Comparison of ENCODE assay signal across 30 cellular contexts in the genomic region with DNA sequence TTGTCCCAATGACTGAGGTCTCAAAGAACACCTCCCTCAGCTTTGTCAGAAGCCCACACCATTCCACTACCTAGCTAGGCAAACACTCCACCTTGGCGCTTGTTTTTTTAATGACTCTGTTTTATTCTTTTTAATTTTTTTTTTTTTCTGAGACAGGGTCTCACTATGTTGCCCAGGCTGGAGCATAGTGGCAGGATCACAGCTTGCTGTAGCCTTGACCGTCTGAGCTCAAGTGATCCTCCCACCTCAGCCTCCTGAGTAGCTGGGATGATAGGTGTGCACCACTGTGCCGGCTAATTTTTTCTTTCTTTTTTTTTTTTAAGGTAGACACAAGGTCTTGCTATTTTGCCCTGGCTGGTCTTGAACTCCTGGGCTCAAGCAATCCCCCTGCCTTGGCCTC.
"Had no signal": no experiment of that assay in that cellular context is flagged by ENCODE, and none has a peak within 500 bp of the region (broad histone marks: within the 10 kb centered on the region; RNA-seq: fewer than 3 reads in every experiment).

No MANE protein-coding gene starts in this region.

- H3K9me3 ChIP-seq: ascending aorta had no signal

- H3K27ac Mint-ChIP-seq: activated CD4-positive, alpha-beta memory T cell treated with anti-CD3 and anti-CD28 coated beads for 36 hours; activated CD4-positive, alpha-beta T cell treated with anti-CD3 and anti-CD28 coated beads for 36 hours; activated CD4-positive, alpha-beta T cell treated with anti-CD3 and anti-CD28 coated beads, Interleukin-2, amount 10 ng/mL, durations not matched to agents 24 days and 14 days; activated CD8-positive, alpha-beta T cell treated with anti-CD3 and anti-CD28 coated beads, Interleukin-2, amount 10 ng/mL, durations not matched to agents 7 days and 5 days; activated naive CD4-positive, alpha-beta T cell treated with anti-CD3 and anti-CD28 coated beads, Interleukin-2, amount 10 ng/mL, durations not matched to agents 7 days and 5 days; activated naive CD8-positive, alpha-beta T cell treated with anti-CD3 and anti-CD28 coated beads, Interleukin-2, amount 10 ng/mL, durations not matched to agents 7 days and 5 days; activated T-cell treated with anti-CD3 and anti-CD28 coated beads, Interleukin-2, amount 50 U/mL, for 24 hours; activated T-cell treated with anti-CD3 and anti-CD28 coated beads, Interleukin-2, amount 50 U/mL, for 72 hours; dendritic cell treated with granulocyte-macrophage colony-stimulating factor and Interleukin-4, amounts not matched to agents 40 ng/mL and 50 ng/mL, for 4 days; endodermal cell had no signal

- H3K9me3 Mint-ChIP-seq: activated CD4-positive, alpha-beta memory T cell treated with anti-CD3 and anti-CD28 coated beads for 36 hours; activated CD4-positive, alpha-beta T cell treated with anti-CD3 and anti-CD28 coated beads, Interleukin-2, amount 10 ng/mL, durations not matched to agents 24 days and 14 days; activated naive CD4-positive, alpha-beta T cell treated with anti-CD3 and anti-CD28 coated beads, Interleukin-2, amount 10 ng/mL, durations not matched to agents 7 days and 5 days; activated naive CD4-positive, alpha-beta T cell treated with anti-CD3 and anti-CD28 coated beads, Interleukin-2, amount 50 U/mL, for 72 hours; activated naive CD8-positive, alpha-beta T cell treated with anti-CD3 and anti-CD28 coated beads, Interleukin-2, amount 10 ng/mL, durations not matched to agents 7 days and 5 days; activated T-cell treated with anti-CD3 and anti-CD28 coated beads, Interleukin-2, amount 50 U/mL, for 24 hours; activated T-cell treated with anti-CD3 and anti-CD28 coated beads, Interleukin-2, amount 50 U/mL, for 72 hours; brain; central memory CD8-positive, alpha-beta T cell; dendritic cell treated with granulocyte-macrophage colony-stimulating factor and Interleukin-4, amounts not matched to agents 40 ng/mL and 50 ng/mL, for 4 days; endodermal cell had no signal

- H3K4me1 ChIP-seq: ascending aorta had no signal

- H3K4me3 Mint-ChIP-seq: activated CD4-positive, alpha-beta memory T cell treated with anti-CD3 and anti-CD28 coated beads for 36 hours; activated CD4-positive, alpha-beta T cell treated with anti-CD3 and anti-CD28 coated beads for 36 hours; activated CD4-positive, alpha-beta T cell treated with anti-CD3 and anti-CD28 coated beads, Interleukin-2, amount 10 ng/mL, durations not matched to agents 24 days and 14 days; activated CD8-positive, alpha-beta T cell treated with anti-CD3 and anti-CD28 coated beads, Interleukin-2, amount 10 ng/mL, durations not matched to agents 7 days and 5 days; activated naive CD4-positive, alpha-beta T cell treated with anti-CD3 and anti-CD28 coated beads, Interleukin-2, amount 10 ng/mL, durations not matched to agents 7 days and 5 days; activated naive CD8-positive, alpha-beta T cell treated with anti-CD3 and anti-CD28 coated beads, Interleukin-2, amount 10 ng/mL, durations not matched to agents 7 days and 5 days; activated T-cell treated with anti-CD3 and anti-CD28 coated beads, Interleukin-2, amount 50 U/mL, for 24 hours; activated T-cell treated with anti-CD3 and anti-CD28 coated beads, Interleukin-2, amount 50 U/mL, for 72 hours; brain; central memory CD8-positive, alpha-beta T cell; dendritic cell treated with granulocyte-macrophage colony-stimulating factor and Interleukin-4, amounts not matched to agents 40 ng/mL and 50 ng/mL, for 4 days; endodermal cell had no signal

- DNase-seq: activated CD4-positive, alpha-beta memory T cell treated with anti-CD3 and anti-CD28 coated beads for 36 hours; activated CD4-positive, alpha-beta T cell treated with anti-CD3 and anti-CD28 coated beads for 36 hours; activated CD4-positive, alpha-beta T cell treated with anti-CD3 and anti-CD28 coated beads, Interleukin-2, amount 10 ng/mL, durations not matched to agents 24 days and 14 days; activated CD4-positive, CD25-positive, alpha-beta regulatory T cell; activated CD4-positive, CD25-positive, alpha-beta regulatory T cell treated with anti-CD3 and anti-CD28 coated beads, Interleukin-2, amount 50 U/mL, for 72 hours; activated CD8-positive, alpha-beta memory T cell treated with anti-CD3 and anti-CD28 coated beads, Interleukin-2, amount 50 U/mL, for 48 hours; activated CD8-positive, alpha-beta T cell treated with anti-CD3 and anti-CD28 coated beads, Interleukin-2, amount 10 ng/mL, durations not matched to agents 7 days and 5 days; activated gamma-delta T cell; activated naive CD4-positive, alpha-beta T cell; activated naive CD4-positive, alpha-beta T cell treated with anti-CD3 and anti-CD28 coated beads, Interleukin-2, amount 10 ng/mL, durations not matched to agents 7 days and 5 days; activated naive CD8-positive, alpha-beta T cell treated with anti-CD3 and anti-CD28 coated beads, Interleukin-2, amount 10 ng/mL, durations not matched to agents 7 days and 5 days; activated T-cell treated with anti-CD3 and anti-CD28 coated beads for 4 hours; activated T-cell treated with anti-CD3 and anti-CD28 coated beads, Interleukin-2, amount 50 U/mL, for 24 hours; activated T-cell treated with anti-CD3 and anti-CD28 coated beads, Interleukin-2, amount 50 U/mL, for 72 hours; dorsolateral prefrontal cortex; effector memory CD4-positive, alpha-beta T cell; endodermal cell; foreskin fibroblast; head of caudate nucleus; T1000; WERI-Rb-1 had no signal

- H3K4me3 ChIP-seq: ascending aorta, coronary artery, dorsolateral prefrontal cortex had no signal

- ATAC-seq: activated CD4-positive, alpha-beta T cell treated with anti-CD3 and anti-CD28 coated beads for 36 hours; activated CD8-positive, alpha-beta T cell treated with anti-CD3 and anti-CD28 coated beads, Interleukin-2, amount 10 ng/mL, durations not matched to agents 7 days and 5 days; activated naive CD4-positive, alpha-beta T cell treated with anti-CD3 and anti-CD28 coated beads, Interleukin-2, amount 50 U/mL, for 72 hours; activated T-cell treated with anti-CD3 and anti-CD28 coated beads, Interleukin-2, amount 50 U/mL, for 72 hours; esophagus mucosa had no signal

- FAIRE-seq: bronchial epithelial cell, frontal cortex had no signal

- H3K4me1 Mint-ChIP-seq: central memory CD8-positive, alpha-beta T cell had no signal

- H3K27me3 ChIP-seq: ascending aorta, dorsolateral prefrontal cortex had no signal

- H3K27ac ChIP-seq: ascending aorta, coronary artery, dorsolateral prefrontal cortex, WERI-Rb-1 had no signal

- H3K27me3 Mint-ChIP-seq: activated CD4-positive, alpha-beta memory T cell treated with anti-CD3 and anti-CD28 coated beads for 36 hours; activated CD4-positive, alpha-beta T cell treated with anti-CD3 and anti-CD28 coated beads for 36 hours; activated CD4-positive, alpha-beta T cell treated with anti-CD3 and anti-CD28 coated beads, Interleukin-2, amount 10 ng/mL, durations not matched to agents 24 days and 14 days; activated naive CD4-positive, alpha-beta T cell treated with anti-CD3 and anti-CD28 coated beads, Interleukin-2, amount 10 ng/mL, durations not matched to agents 7 days and 5 days; activated naive CD8-positive, alpha-beta T cell treated with anti-CD3 and anti-CD28 coated beads, Interleukin-2, amount 10 ng/mL, durations not matched to agents 7 days and 5 days; activated T-cell treated with anti-CD3 and anti-CD28 coated beads, Interleukin-2, amount 50 U/mL, for 24 hours; brain; central memory CD8-positive, alpha-beta T cell; dendritic cell treated with granulocyte-macrophage colony-stimulating factor and Interleukin-4, amounts not matched to agents 40 ng/mL and 50 ng/mL, for 4 days had no signal
